7 cellular contexts compared by ENCODE assay signal in genomic region chr1:1692324-1692713, GRCh38. TPM values are rescaled to one million over a fixed set of nuclear protein-coding genes. Genes with fewer than 3 reads are reported as not detected.
DNase-seq lines count a peak whose midpoint lies in the region; ATAC-seq and TF ChIP-seq lines count a peak whose summit lies in the region.
"Not testable (repeated sequence)": the region's sequence is repeated elsewhere in the genome, so short reads cannot be mapped to it uniquely, and the experiment has no call there.

No MANE protein-coding gene starts in this region.

- DNase-seq in NCI-H748 (lab: John Stamatoyannopoulos, UW; ENCODE audit: unreplicated experiment) (peak; percentile 83), colonic mucosa (peak; percentile 79)
- peak; percentile 52 for DNase-seq in activated CD4-positive, alpha-beta T cell treated with anti-CD3 and anti-CD28 coated beads, Interleukin-2, amount 50 U/mL, for 1 hour
- not testable (repeated sequence) for DNase-seq in kidney epithelial cell (ENCODE audit: low read depth)

- peak overlapping the region; percentile 51 for H3K4me3 ChIP-seq in colonic mucosa
- peak overlapping the region; percentile 47 for H3K4me3 ChIP-seq in kidney epithelial cell (ENCODE audit: low read depth, low read length)
- H3K4me3 ChIP-seq in skeletal muscle satellite cell (ENCODE audit: low read length): peak overlapping the region; percentile 77

- peak overlapping the region; percentile 34 to 50 for H3K9ac ChIP-seq in colonic mucosa (ENCODE audit: low read depth in 2 of 2, low read length in 2 of 2)
- peak overlapping the region; percentile 88 for H3K9ac ChIP-seq in skeletal muscle satellite cell (ENCODE audit: low read depth, low read length)

- not testable (repeated sequence) for H3K36me3 ChIP-seq in colonic mucosa; kidney epithelial cell (ENCODE audit: control insufficient read depth, insufficient read depth, low read length); skeletal muscle satellite cell (ENCODE audit: insufficient read depth, low read length)

- H3K9me3 ChIP-seq in colonic mucosa; skeletal muscle satellite cell (replicated peaks; ENCODE audit: low read length): not testable (repeated sequence)

- TF ChIP-seq CTCF in colonic mucosa (IDR thresholded peaks at IDR 0.05); kidney epithelial cell (IDR thresholded peaks at IDR 0.05; ENCODE audit: insufficient read depth, low read length, poor library complexity, severe bottlenecking): not testable (repeated sequence)

- intact Hi-C loops in colonic mucosa (cut with DNase I): loop anchor here (10.0 kb wide), 1 partner anchor 52 kb away; no protein-coding TSS in a partner anchor

- H3K4me1 ChIP-seq in colonic mucosa; skeletal muscle satellite cell (ENCODE audit: control insufficient read depth, insufficient read depth, low read length): not testable (repeated sequence)

- peak overlapping the region; percentile 87 for H3K27ac ChIP-seq in colonic mucosa

- H3K4me2 ChIP-seq in skeletal muscle satellite cell (ENCODE audit: low read length): peak overlapping the region; percentile 65

- not testable (repeated sequence) for H3K27me3 ChIP-seq in colonic mucosa; kidney epithelial cell (ENCODE audit: control insufficient read depth, insufficient read depth, low read length); skeletal muscle satellite cell (ENCODE audit: control insufficient read depth, insufficient read depth, low read length)

- ATAC-seq in GM19035 (IDR thresholded peaks at IDR 0.05; ENCODE audit: unreplicated experiment): peak; percentile 39
- peak; percentile 20 for ATAC-seq in HG03558 (IDR thresholded peaks at IDR 0.05; ENCODE audit: extremely low read depth, unreplicated experiment)

RNA-seq across cellular contexts. Expression of gene SLC35E2B, which starts 0.3 kb away (rescaled TPM):
- 10 to 100 TPM; 41.5 to 57.8 TPM for total RNA-seq in colonic mucosa
- total RNA-seq in kidney epithelial cell: 28.0 and 33.4 TPM in 2 replicates
- 12.0 and 19.3 TPM in 2 replicates for total RNA-seq in skeletal muscle satellite cell (2012; rRNA removed)

RNA-seq across cellular contexts. Expression of gene CDK11A, which starts 31.8 kb away (rescaled TPM):
- 10 to 100 TPM; 52.2 to 58.5 TPM for total RNA-seq in colonic mucosa
- 14.2 and 14.9 TPM in 2 replicates for total RNA-seq in kidney epithelial cell
- total RNA-seq in skeletal muscle satellite cell (2012; rRNA removed): 7.1 and 10.5 TPM in 2 replicates

RNA-seq across cellular contexts. Expression of gene CDK11B, which starts 33.5 kb away (rescaled TPM):
- total RNA-seq in colonic mucosa: 10 to 100 TPM; 31.8 to 44.7 TPM
- 23.3 and 27.0 TPM in 2 replicates for total RNA-seq in kidney epithelial cell
- 3.9 and 5.1 TPM in 2 replicates for total RNA-seq in skeletal muscle satellite cell (2012; rRNA removed)
